ENCODE assay signal across 8 cellular contexts in the genomic region with DNA sequence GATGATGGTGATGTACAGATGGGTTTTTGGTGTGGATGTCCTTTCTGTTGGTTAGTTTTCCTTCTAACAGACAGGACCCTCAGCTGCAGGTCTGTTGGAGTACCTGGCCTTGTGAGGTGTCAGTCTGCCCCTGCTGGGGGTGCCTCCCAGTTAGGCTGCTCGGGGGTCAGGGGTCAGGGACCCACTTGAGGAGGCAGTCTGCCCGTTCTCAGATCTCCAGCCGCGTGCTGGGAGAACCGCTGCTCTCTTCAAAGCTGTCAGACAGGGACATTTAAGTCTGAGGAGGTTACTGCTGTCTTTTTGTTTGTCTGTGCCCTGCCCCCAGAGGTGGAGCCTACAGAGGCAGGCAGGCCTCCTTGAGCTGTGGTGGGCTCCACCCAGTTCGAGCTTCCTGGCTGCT.
DNase-seq lines count a peak whose midpoint lies in the region; ATAC-seq, FAIRE-seq and TF ChIP-seq lines count a peak whose summit lies in the region.
"Not testable (repeated sequence)": the region's sequence is repeated elsewhere in the genome, so short reads cannot be mapped to it uniquely, and the experiment has no call there.

No MANE protein-coding gene starts in this region.

- not testable (repeated sequence) for H3K36me3 Mint-ChIP-seq in CD8-positive, alpha-beta T cell; activated CD4-positive, alpha-beta memory T cell treated with anti-CD3 and anti-CD28 coated beads, Interleukin-2, amount 10 ng/mL, durations not matched to agents 7 days and 5 days (ENCODE audit: low read depth); osteocyte (ENCODE audit: unreplicated experiment)

- H3K79me2 ChIP-seq in Karpas-422 (ENCODE audit: low read length) = peaks cover 39% of the 10 kb centered on the region
- H3K79me2 ChIP-seq in HepG2 (ENCODE audit: insufficient read depth, low read length) = not testable (repeated sequence)

- WGBS in esophagus squamous epithelium, 2 donors = 25% methylated on average over 4 of the region's 6 CpGs; no CpG with 5 or more reads in 1 of the 2 donors
- WGBS in HepG2 (ENCODE audit: low lambda C conversion rate) = 80% methylated on average over 1 of the region's 6 CpGs
- 40% methylated on average over 5 of the region's 6 CpGs; no CpG with 5 or more reads in 1 of the 2 donors for WGBS in transverse colon (ENCODE audit: low coverage in 1 of 2), 2 donors

- TF ChIP-seq RAD21 in HepG2 (CRISPR knock-in tag; IDR thresholded peaks at IDR 0.05) = not testable (repeated sequence)

- H3K9me3 ChIP-seq in CD8-positive, alpha-beta T cell (ENCODE audit: low read length); Karpas-422 (ENCODE audit: low read length); breast epithelium; esophagus squamous epithelium; HepG2 (ENCODE audit: low read length); transverse colon: not testable (repeated sequence)

- H3K4me1 ChIP-seq in CD8-positive, alpha-beta T cell (ENCODE audit: insufficient read depth, low read length); Karpas-422 (ENCODE audit: low read length); breast epithelium; HepG2 (ENCODE audit: insufficient read depth, low read length); transverse colon: not testable (repeated sequence)
- peaks cover 0 to 24% (median 0%) of the 10 kb centered on the region in 3 donors for H3K4me1 ChIP-seq in esophagus squamous epithelium

- DNase-seq in CD8-positive, alpha-beta T cell; Karpas-422; activated CD4-positive, alpha-beta memory T cell treated with anti-CD3 and anti-CD28 coated beads, Interleukin-2, amount 10 ng/mL, durations not matched to agents 7 days and 5 days; breast epithelium (ENCODE audit: low spot score in 2 of 2); esophagus squamous epithelium (lab: John Stamatoyannopoulos, UW); HepG2 (ENCODE audit: low spot score); osteocyte (ENCODE audit: extremely low spot score, unreplicated experiment); transverse colon: not testable (repeated sequence)

- ATAC-seq in CD8-positive, alpha-beta T cell; HepG2: not testable (repeated sequence)

- not testable (repeated sequence) for FAIRE-seq in HepG2 (lab: Jason Lieb, UNC)

- intact Hi-C loops in CD8-positive, alpha-beta T cell (cut with DNase I, micrococcal nuclease); breast epithelium (cut with DNase I; ENCODE audit: low total_unique reads); esophagus squamous epithelium (cut with DNase I); HepG2 (cut with micrococcal nuclease; ENCODE audit: unreplicated experiment); transverse colon (cut with DNase I; ENCODE audit: low total_unique reads): not testable (repeated sequence)

- TF ChIP-seq EP300 in HepG2 (IDR thresholded peaks at IDR 0.05; ENCODE audit: low read depth in 2 of 2, low read length in 2 of 2); HepG2 (CRISPR knock-in tag; IDR thresholded peaks at IDR 0.05; ENCODE audit: borderline replicate concordance); transverse colon (IDR thresholded peaks at IDR 0.05; ENCODE audit: low read depth): not testable (repeated sequence)

- not testable (repeated sequence) for TF ChIP-seq CTCF in CD8-positive, alpha-beta T cell (IDR thresholded peaks at IDR 0.05); breast epithelium (IDR thresholded peaks at IDR 0.05); esophagus squamous epithelium (IDR thresholded peaks at IDR 0.05); HepG2 (CRISPR knock-in tag; IDR thresholded peaks at IDR 0.05); osteocyte (IDR thresholded peaks at IDR 0.05); transverse colon (IDR thresholded peaks at IDR 0.05)

- not testable (repeated sequence) for H3K9me3 Mint-ChIP-seq in CD8-positive, alpha-beta T cell; activated CD4-positive, alpha-beta memory T cell treated with anti-CD3 and anti-CD28 coated beads, Interleukin-2, amount 10 ng/mL, durations not matched to agents 7 days and 5 days; osteocyte (ENCODE audit: unreplicated experiment)

- not testable (repeated sequence) for H3K4me3 ChIP-seq in CD8-positive, alpha-beta T cell (ENCODE audit: low read depth, low read length); HepG2 (replicated peaks in 1 of 3; ENCODE audit: insufficient read depth in 1 of 3, low read depth in 2 of 3, low read length in 3 of 3)
- peak overlapping the region; percentile 72; the same call in 1 of the 2 replicates for H3K4me3 ChIP-seq in Karpas-422 (ENCODE audit: low read length)
- H3K4me3 ChIP-seq in breast epithelium = peak overlapping the region in 2 of 3 donors; percentile 39 to 54
- H3K4me3 ChIP-seq in esophagus squamous epithelium = peak overlapping the region in 3 of 4 donors; percentile 11 to 54 (median 28)
- H3K4me3 ChIP-seq in transverse colon = peak overlapping the region in 3 of 4 donors; percentile 28 to 51 (median 31)

- BruUV-seq in HepG2 (replicated peaks; lab: Mats Ljungman, UMichigan) = not testable (repeated sequence)

- peak overlapping the region; percentile 65 for H3K4me2 ChIP-seq in Karpas-422 (ENCODE audit: low read depth, low read length, poor library complexity, severe bottlenecking)
- H3K4me2 ChIP-seq in HepG2 (ENCODE audit: low read depth, low read length) = not testable (repeated sequence)

- peak overlapping the region; percentile 77 for H3K4me3 Mint-ChIP-seq in CD8-positive, alpha-beta T cell
- H3K4me3 Mint-ChIP-seq in activated CD4-positive, alpha-beta memory T cell treated with anti-CD3 and anti-CD28 coated beads, Interleukin-2, amount 10 ng/mL, durations not matched to agents 7 days and 5 days = peak overlapping the region; percentile 69
- H3K4me3 Mint-ChIP-seq in osteocyte (ENCODE audit: unreplicated experiment) = peak overlapping the region; percentile 67

- not testable (repeated sequence) for H2AFZ ChIP-seq in Karpas-422 (ENCODE audit: low read length); HepG2 (ENCODE audit: low read length)

- peak overlapping the region; percentile 70 for H3K9ac ChIP-seq in Karpas-422 (ENCODE audit: low read length)
- not testable (repeated sequence) for H3K9ac ChIP-seq in HepG2 (ENCODE audit: insufficient read depth, low read depth, low read length)

- H3K9me2 ChIP-seq in Karpas-422 (replicated peaks; ENCODE audit: insufficient read depth, low read length) = not testable (repeated sequence)

- H3K27me3 ChIP-seq in CD8-positive, alpha-beta T cell (ENCODE audit: insufficient read depth, low read length); Karpas-422 (ENCODE audit: low read length); breast epithelium; esophagus squamous epithelium; HepG2 (ENCODE audit: control insufficient read depth in 1 of 2, insufficient read depth in 2 of 2, low read length in 2 of 2); transverse colon: not testable (repeated sequence)

- not testable (repeated sequence) for H3K27me3 Mint-ChIP-seq in CD8-positive, alpha-beta T cell (ENCODE audit: low read depth); activated CD4-positive, alpha-beta memory T cell treated with anti-CD3 and anti-CD28 coated beads, Interleukin-2, amount 10 ng/mL, durations not matched to agents 7 days and 5 days; osteocyte (ENCODE audit: unreplicated experiment)

- in situ Hi-C loops in HepG2 (cut with HindIII; ENCODE audit: extremely low pct_ligation_motif_present, low pct_unique_long_range_greater_than_20kb); transverse colon (cut with MboI; ENCODE audit: low pct_ligation_motif_present in 1 of 4, low pct_unique_long_range_greater_than_20kb in 1 of 4, low sequenced_read_pairs in 3 of 4): not testable (repeated sequence)

- not testable (repeated sequence) for H3K27ac ChIP-seq in CD8-positive, alpha-beta T cell (ENCODE audit: low read depth, low read length); Karpas-422 (ENCODE audit: low read length); breast epithelium; esophagus squamous epithelium; HepG2 (ENCODE audit: extremely low read length, insufficient read depth, low read length)
- H3K27ac ChIP-seq in transverse colon = peak overlapping the region in 2 of 4 donors; percentile 37 to 51

- POLR2A ChIA-PET in CD8-positive, alpha-beta T cell (lab: Charles Lee); activated CD4-positive, alpha-beta memory T cell treated with anti-CD3 and anti-CD28 coated beads, Interleukin-2, amount 10 ng/mL, durations not matched to agents 7 days and 5 days (lab: Charles Lee): not testable (repeated sequence)
- POLR2A ChIA-PET in HepG2 (lab: Yijun Ruan, JAX) = interaction anchor here (1.2 kb wide), 1 partner anchor 13 kb away, joined by 3 read pairs; no protein-coding TSS in a partner anchor

- not testable (repeated sequence) for H4K20me1 ChIP-seq in Karpas-422 (ENCODE audit: insufficient read depth, low read depth, low read length); HepG2 (ENCODE audit: insufficient read depth, low read length)

- TF ChIP-seq POLR2A in breast epithelium (IDR thresholded peaks at IDR 0.05); esophagus squamous epithelium (IDR thresholded peaks at IDR 0.05); HepG2 (IDR thresholded peaks at IDR 0.05; ENCODE audit: insufficient read depth in 1 of 2, low read depth in 2 of 2, low read length in 2 of 2); transverse colon (IDR thresholded peaks at IDR 0.05): not testable (repeated sequence)

- peaks cover 28% of the 10 kb centered on the region for H3K4me1 Mint-ChIP-seq in CD8-positive, alpha-beta T cell (ENCODE audit: low read depth)
- H3K4me1 Mint-ChIP-seq in activated CD4-positive, alpha-beta memory T cell treated with anti-CD3 and anti-CD28 coated beads, Interleukin-2, amount 10 ng/mL, durations not matched to agents 7 days and 5 days; osteocyte (ENCODE audit: unreplicated experiment): not testable (repeated sequence)

- CTCF ChIA-PET in CD8-positive, alpha-beta T cell (lab: Charles Lee); activated CD4-positive, alpha-beta memory T cell treated with anti-CD3 and anti-CD28 coated beads, Interleukin-2, amount 10 ng/mL, durations not matched to agents 7 days and 5 days (lab: Charles Lee); HepG2 (lab: Yijun Ruan, JAX; ENCODE audit: low intra/inter-chr PET ratio, low total read pairs): not testable (repeated sequence)

- H3K36me3 ChIP-seq in CD8-positive, alpha-beta T cell (ENCODE audit: insufficient read depth, low read length); Karpas-422 (ENCODE audit: insufficient read depth, low read length); breast epithelium; esophagus squamous epithelium; HepG2 (replicated peaks in 1 of 2; ENCODE audit: control insufficient read depth in 1 of 2, insufficient read depth in 2 of 2, low read length in 2 of 2); transverse colon: not testable (repeated sequence)

- H3K27ac Mint-ChIP-seq in CD8-positive, alpha-beta T cell = peak overlapping the region; percentile 70
- H3K27ac Mint-ChIP-seq in activated CD4-positive, alpha-beta memory T cell treated with anti-CD3 and anti-CD28 coated beads, Interleukin-2, amount 10 ng/mL, durations not matched to agents 7 days and 5 days; osteocyte (ENCODE audit: unreplicated experiment): not testable (repeated sequence)
